In the genomic region with DNA sequence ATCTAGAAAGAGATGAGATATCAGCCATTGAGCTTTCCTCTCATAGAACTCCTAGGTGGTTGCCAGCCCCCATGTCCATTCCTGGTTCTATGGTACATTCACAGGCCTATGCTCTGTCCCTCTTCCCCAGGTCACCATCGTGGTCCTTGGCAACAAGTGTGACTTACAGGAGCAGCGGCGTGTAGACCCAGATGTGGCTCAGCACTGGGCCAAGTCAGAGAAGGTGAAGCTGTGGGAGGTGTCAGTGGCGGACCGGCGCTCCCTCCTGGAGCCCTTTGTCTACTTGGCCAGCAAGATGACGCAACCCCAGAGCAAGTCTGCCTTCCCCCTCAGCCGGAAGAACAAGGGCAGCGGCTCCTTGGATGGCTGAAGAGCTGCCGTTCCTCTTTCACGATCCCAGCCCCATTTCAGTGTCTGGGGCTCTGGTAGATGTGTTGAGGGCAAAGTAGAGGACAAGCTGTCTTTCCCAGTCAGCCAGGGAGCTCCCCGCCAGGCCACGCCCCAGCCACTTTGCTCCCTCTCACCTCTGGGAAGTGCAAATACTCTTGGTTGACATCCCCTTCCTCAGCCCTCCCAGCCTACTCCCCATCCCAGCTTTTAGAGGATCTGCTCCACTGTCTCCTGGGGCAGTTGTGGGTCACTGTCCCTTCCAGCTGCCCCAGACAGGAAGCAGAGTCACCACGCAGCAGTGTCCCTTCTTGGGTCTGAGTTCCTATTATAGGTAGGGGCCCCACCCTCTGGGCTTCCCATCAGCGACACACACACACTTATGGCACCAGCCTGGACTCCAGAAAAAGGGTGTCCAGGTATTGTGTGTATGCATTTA, we compare ENCODE assay signal across 1 cellular context.
TF ChIP-seq lines count a peak whose summit lies in the region.

No MANE protein-coding gene starts in this region.

TF ChIP-seq in K562, 482 proteins besides CTCF, POLR2A, EP300 and RAD21 (continued from another document and continues in another):
- 0 out of 2 replicates have a peak, but pooled peaks have one; percentile 6 for TF ChIP-seq PTTG1 (tag; IDR thresholded peaks at IDR 0.05; ENCODE audit: low read depth)
- TF ChIP-seq KLF16 (IDR thresholded peaks at IDR 0.05): no peak
- no peak for TF ChIP-seq MAX (CRISPR knock-in tag; IDR thresholded peaks at IDR 0.05)
- TF ChIP-seq GTF3C2 (IDR thresholded peaks at IDR 0.05; ENCODE audit: borderline replicate concordance, extremely low read depth, insufficient read length): no peak
- TF ChIP-seq, protein P1, sequence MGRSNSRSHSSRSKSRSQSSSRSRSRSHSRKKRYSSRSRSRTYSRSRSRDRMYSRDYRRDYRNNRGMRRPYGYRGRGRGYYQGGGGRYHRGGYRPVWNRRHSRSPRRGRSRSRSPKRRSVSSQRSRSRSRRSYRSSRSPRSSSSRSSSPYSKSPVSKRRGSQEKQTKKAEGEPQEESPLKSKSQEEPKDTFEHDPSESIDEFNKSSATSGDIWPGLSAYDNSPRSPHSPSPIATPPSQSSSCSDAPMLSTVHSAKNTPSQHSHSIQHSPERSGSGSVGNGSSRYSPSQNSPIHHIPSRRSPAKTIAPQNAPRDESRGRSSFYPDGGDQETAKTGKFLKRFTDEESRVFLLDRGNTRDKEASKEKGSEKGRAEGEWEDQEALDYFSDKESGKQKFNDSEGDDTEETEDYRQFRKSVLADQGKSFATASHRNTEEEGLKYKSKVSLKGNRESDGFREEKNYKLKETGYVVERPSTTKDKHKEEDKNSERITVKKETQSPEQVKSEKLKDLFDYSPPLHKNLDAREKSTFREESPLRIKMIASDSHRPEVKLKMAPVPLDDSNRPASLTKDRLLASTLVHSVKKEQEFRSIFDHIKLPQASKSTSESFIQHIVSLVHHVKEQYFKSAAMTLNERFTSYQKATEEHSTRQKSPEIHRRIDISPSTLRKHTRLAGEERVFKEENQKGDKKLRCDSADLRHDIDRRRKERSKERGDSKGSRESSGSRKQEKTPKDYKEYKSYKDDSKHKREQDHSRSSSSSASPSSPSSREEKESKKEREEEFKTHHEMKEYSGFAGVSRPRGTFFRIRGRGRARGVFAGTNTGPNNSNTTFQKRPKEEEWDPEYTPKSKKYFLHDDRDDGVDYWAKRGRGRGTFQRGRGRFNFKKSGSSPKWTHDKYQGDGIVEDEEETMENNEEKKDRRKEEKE (IDR thresholded peaks at IDR 0.05; ENCODE audit: borderline replicate concordance in 1 of 2, control insufficient read depth in 1 of 2, low read depth in 2 of 2, low read length in 1 of 2): no peak
- TF ChIP-seq ZNF3 (CRISPR knock-in tag; IDR thresholded peaks at IDR 0.05): no peak
- no peak; the same call in 1 of the 2 replicates for TF ChIP-seq PTRF (tag; IDR thresholded peaks at IDR 0.05)
- TF ChIP-seq COPS2 (conservative IDR thresholded peaks at IDR 0.05): no peak
- TF ChIP-seq CHD1 (IDR thresholded peaks at IDR 0.05; ENCODE audit: low read length): no peak
- no peak for TF ChIP-seq HLTF (IDR thresholded peaks at IDR 0.05)
- TF ChIP-seq SREBF1 (IDR thresholded peaks at IDR 0.05; ENCODE audit: borderline replicate concordance, low read depth, low read length): no peak
- TF ChIP-seq FOXJ3 (CRISPR knock-in tag; IDR thresholded peaks at IDR 0.05): no peak
- TF ChIP-seq POLR3A (IDR thresholded peaks at IDR 0.05; ENCODE audit: borderline replicate concordance, extremely low read depth, insufficient read depth, insufficient read length): no peak
- TF ChIP-seq, protein P2, sequence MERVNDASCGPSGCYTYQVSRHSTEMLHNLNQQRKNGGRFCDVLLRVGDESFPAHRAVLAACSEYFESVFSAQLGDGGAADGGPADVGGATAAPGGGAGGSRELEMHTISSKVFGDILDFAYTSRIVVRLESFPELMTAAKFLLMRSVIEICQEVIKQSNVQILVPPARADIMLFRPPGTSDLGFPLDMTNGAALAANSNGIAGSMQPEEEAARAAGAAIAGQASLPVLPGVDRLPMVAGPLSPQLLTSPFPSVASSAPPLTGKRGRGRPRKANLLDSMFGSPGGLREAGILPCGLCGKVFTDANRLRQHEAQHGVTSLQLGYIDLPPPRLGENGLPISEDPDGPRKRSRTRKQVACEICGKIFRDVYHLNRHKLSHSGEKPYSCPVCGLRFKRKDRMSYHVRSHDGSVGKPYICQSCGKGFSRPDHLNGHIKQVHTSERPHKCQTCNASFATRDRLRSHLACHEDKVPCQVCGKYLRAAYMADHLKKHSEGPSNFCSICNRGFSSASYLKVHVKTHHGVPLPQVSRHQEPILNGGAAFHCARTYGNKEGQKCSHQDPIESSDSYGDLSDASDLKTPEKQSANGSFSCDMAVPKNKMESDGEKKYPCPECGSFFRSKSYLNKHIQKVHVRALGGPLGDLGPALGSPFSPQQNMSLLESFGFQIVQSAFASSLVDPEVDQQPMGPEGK (CRISPR knock-in tag; IDR thresholded peaks at IDR 0.05; ENCODE audit: borderline replicate concordance): 0 out of 2 replicates have a peak, but pooled peaks have one; percentile 49
- TF ChIP-seq NKRF (IDR thresholded peaks at IDR 0.05; ENCODE audit: borderline replicate concordance): no peak
- no peak for TF ChIP-seq FOXP1 (CRISPR knock-in tag; IDR thresholded peaks at IDR 0.05)
- no peak for TF ChIP-seq RBM22 (IDR thresholded peaks at IDR 0.05; ENCODE audit: low read depth, low read length, poor library complexity, severe bottlenecking)
- TF ChIP-seq SREBF2 (CRISPR knock-in tag; IDR thresholded peaks at IDR 0.05): no peak
- TF ChIP-seq TAF9B (IDR thresholded peaks at IDR 0.05; ENCODE audit: partially characterized antibody): no peak
- TF ChIP-seq CHD2 (IDR thresholded peaks at IDR 0.05; ENCODE audit: low read depth, low read length): no peak
- TF ChIP-seq GABPA (tag; conservative IDR thresholded peaks at IDR 0.05; ENCODE audit: low read depth): peak; percentile 77
- TF ChIP-seq CBFB (CRISPR knock-in tag; IDR thresholded peaks at IDR 0.05): peak; percentile 46; the same call in 1 of the 2 replicates
- TF ChIP-seq ZMIZ1 (IDR thresholded peaks at IDR 0.05; ENCODE audit: low read depth in 2 of 2, low read length in 2 of 2): no peak; a peak in 1 of 4 replicates
- no peak for TF ChIP-seq DEAF1 (CRISPR knock-in tag; IDR thresholded peaks at IDR 0.05)
- peak; percentile 54 for TF ChIP-seq ELF2 (CRISPR knock-in tag; IDR thresholded peaks at IDR 0.05)
- TF ChIP-seq, protein P3, sequence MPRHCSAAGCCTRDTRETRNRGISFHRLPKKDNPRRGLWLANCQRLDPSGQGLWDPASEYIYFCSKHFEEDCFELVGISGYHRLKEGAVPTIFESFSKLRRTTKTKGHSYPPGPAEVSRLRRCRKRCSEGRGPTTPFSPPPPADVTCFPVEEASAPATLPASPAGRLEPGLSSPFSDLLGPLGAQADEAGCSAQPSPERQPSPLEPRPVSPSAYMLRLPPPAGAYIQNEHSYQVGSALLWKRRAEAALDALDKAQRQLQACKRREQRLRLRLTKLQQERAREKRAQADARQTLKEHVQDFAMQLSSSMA (CRISPR knock-in tag; IDR thresholded peaks at IDR 0.05): no peak
- TF ChIP-seq ZFP91 (CRISPR knock-in tag; IDR thresholded peaks at IDR 0.05): no peak
- no peak for TF ChIP-seq ZBTB8A (IDR thresholded peaks at IDR 0.05; ENCODE audit: partially characterized antibody)
- no peak for TF ChIP-seq ZBTB5 (IDR thresholded peaks at IDR 0.05)
- TF ChIP-seq LCOR (CRISPR knock-in tag; IDR thresholded peaks at IDR 0.05): no peak
- no peak for TF ChIP-seq ZNF24 (IDR thresholded peaks at IDR 0.05)
- peak; percentile 97 for TF ChIP-seq ATF7 (IDR thresholded peaks at IDR 0.05)
- no peak for TF ChIP-seq CBX5 (IDR thresholded peaks at IDR 0.05; ENCODE audit: borderline replicate concordance, low read depth)
- no peak for TF ChIP-seq KAT8 (IDR thresholded peaks at IDR 0.05; ENCODE audit: low read depth)
